In the genomic region with DNA sequence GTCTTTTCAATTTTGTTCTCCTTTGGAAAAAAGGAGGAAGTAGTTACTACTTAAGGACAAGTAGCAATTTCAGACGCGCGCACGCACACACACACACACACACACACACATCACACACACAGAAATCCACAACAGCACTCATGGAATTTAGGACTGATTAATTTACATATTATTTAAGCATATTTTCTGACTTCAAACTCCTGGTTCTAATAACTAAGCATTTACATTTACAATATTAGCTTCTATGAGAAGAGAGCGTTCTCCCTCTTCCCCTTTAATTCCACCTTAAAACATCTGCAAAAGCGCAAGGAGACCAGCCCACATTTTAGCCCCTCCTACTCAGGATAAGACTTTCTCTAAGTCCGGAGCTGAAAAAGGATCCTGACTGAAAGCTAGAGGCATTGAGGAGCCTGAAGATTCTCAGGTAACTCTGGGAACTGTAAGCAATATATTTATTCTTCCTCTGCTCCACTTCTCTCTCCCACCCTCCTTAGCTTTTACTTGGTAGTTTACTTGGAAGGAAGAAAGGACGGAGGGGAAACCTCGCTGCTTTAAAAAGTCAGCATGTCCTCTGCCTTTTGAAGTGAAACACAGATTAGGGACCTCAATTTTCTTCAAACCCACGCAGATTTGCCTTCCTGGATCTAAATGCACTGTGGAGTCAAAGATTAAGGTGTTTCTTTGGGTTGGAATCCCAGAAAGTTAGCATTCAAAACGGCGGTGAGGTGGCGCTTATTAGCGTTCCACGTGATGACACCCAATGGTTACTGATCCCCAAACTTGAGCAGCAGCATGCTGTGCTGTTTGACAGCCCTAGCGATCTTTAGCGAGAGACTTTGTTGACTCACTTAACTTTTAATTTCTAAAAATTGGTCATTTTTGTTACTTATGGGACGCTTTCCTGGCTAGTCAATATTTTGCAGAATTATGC, we compare ENCODE assay signal across 8 cellular contexts. TPM values are rescaled to one million over a fixed set of nuclear protein-coding genes. Genes with fewer than 3 reads are reported as not detected.
DNase-seq lines count a peak whose midpoint lies in the region; ATAC-seq and TF ChIP-seq lines count a peak whose summit lies in the region.

PLA2G4A (plus strand) TSS at position 338 of the 931 bp plus-strand sequence. CDS start 25,406 bp downstream, outside the sequence.

- no peak within 1 kb of the TSS for H3K27ac Mint-ChIP-seq in Caco-2 (ENCODE audit: unreplicated experiment)

- H3K27ac ChIP-seq in ectodermal cell (ENCODE audit: insufficient read depth, low read depth, low read length, poor library complexity, severe bottlenecking) (no peak within 1 kb of the TSS), lung (ENCODE audit: low read depth in 1 of 2, low read length in 1 of 2) (peak within 1 kb of the TSS in 1 of 2 donors; percentile 73), thymus (ENCODE audit: low read depth) (no peak within 1 kb of the TSS)

- peak; percentile 40 to 44 for DNase-seq in Caco-2
- DNase-seq in SK-MEL-5 (ENCODE audit: low read depth, low spot score): peak; percentile 78
- peak; percentile 57 for DNase-seq in lung (ENCODE audit: low spot score)
- DNase-seq in NCI-H1092 treated with DMSO at 0.1 percent for 48 hours (lab: John Stamatoyannopoulos, UW): no peak

- no peaks in the 10 kb centered on the region for H3K27me3 ChIP-seq in Caco-2 (replicated peaks; ENCODE audit: control insufficient read depth, insufficient read depth, low read length)
- no peaks in the 10 kb centered on the region for H3K27me3 ChIP-seq in ectodermal cell (ENCODE audit: control insufficient read depth, insufficient read depth, low read length, poor library complexity, severe bottlenecking)
- no peaks in the 10 kb centered on the region for H3K27me3 ChIP-seq in lung (ENCODE audit: control insufficient read depth, insufficient read depth)
- H3K27me3 ChIP-seq in thymus (ENCODE audit: control insufficient read depth, insufficient read depth): no peaks in the 10 kb centered on the region

- H3K4me3 Mint-ChIP-seq in Caco-2 (ENCODE audit: unreplicated experiment): peak within 1 kb of the TSS; percentile 89

- H3K27me3 Mint-ChIP-seq in Caco-2 (ENCODE audit: insufficient read depth, unreplicated experiment): peaks cover 7% of the 10 kb centered on the region

- H3K36me3 Mint-ChIP-seq in Caco-2 (ENCODE audit: insufficient read depth, unreplicated experiment): no peaks in the 10 kb centered on the region

- peaks cover 6% of the 10 kb centered on the region for H3K4me1 Mint-ChIP-seq in Caco-2 (ENCODE audit: low read depth, unreplicated experiment)

- CTCF ChIA-PET in Caco-2 (lab: Charles Lee): interaction anchor here (0.9 kb wide), 1 partner anchor 106 kb away, joined by 3 read pairs; no protein-coding TSS in a partner anchor

- H3K36me3 ChIP-seq in Caco-2 (ENCODE audit: control insufficient read depth, insufficient read depth, low read length) (no peaks in the 10 kb centered on the region), ectodermal cell (ENCODE audit: control insufficient read depth, insufficient read depth, low read length) (no peaks in the 10 kb centered on the region), lung (ENCODE audit: control insufficient read depth in 2 of 2, insufficient read depth in 2 of 2, low read length in 2 of 2) (no peaks in the 10 kb centered on the region), thymus (ENCODE audit: control insufficient read depth, insufficient read depth) (no peaks in the 10 kb centered on the region)

- H3K4me3 ChIP-seq in Caco-2 (ENCODE audit: low read depth, low read length): peak within 1 kb of the TSS; percentile 46
- peak within 1 kb of the TSS; percentile 46 for H3K4me3 ChIP-seq in ectodermal cell (ENCODE audit: insufficient read depth, low read depth, low read length)
- peak within 1 kb of the TSS; percentile 51 for H3K4me3 ChIP-seq in lung
- peak within 1 kb of the TSS; percentile 45 for H3K4me3 ChIP-seq in thymus (ENCODE audit: low read length)

- no peak for TF ChIP-seq CTCF in Caco-2 (IDR thresholded peaks at IDR 0.05; ENCODE audit: insufficient read depth in 1 of 2, low read depth in 1 of 2, low read length in 1 of 2, severe bottlenecking in 1 of 2, unreplicated experiment in 1 of 2)
- no peak for TF ChIP-seq CTCF in lung (IDR thresholded peaks at IDR 0.05; ENCODE audit: control extremely low read depth, extremely low read depth)

- TSS peak; percentile 80 for BruUV-seq in Caco-2 (replicated peaks; lab: Mats Ljungman, UMichigan)

- intact Hi-C loops in Caco-2 (cut with micrococcal nuclease; ENCODE audit: unreplicated experiment): loop anchor here (1.0 to 5.0 kb wide), 3 partner anchors 12 to 158 kb away; no protein-coding TSS in a partner anchor

- ATAC-seq in GM19452 (IDR thresholded peaks at IDR 0.05; ENCODE audit: unreplicated experiment) (peak; percentile 84), HG03439 (IDR thresholded peaks at IDR 0.05; ENCODE audit: unreplicated experiment) (peak; percentile 81), lung (ENCODE audit: insufficient read depth, low FRiP score) (peak; percentile 91)

- in situ Hi-C loops in SK-MEL-5 (cut with HindIII; ENCODE audit: low pct_unique_long_range_greater_than_20kb, low sequenced_read_pairs): no loop called here

- no peaks in the 10 kb centered on the region for H3K9me3 Mint-ChIP-seq in Caco-2 (ENCODE audit: unreplicated experiment)

- no peaks in the 10 kb centered on the region for H3K9me3 ChIP-seq in Caco-2
- H3K9me3 ChIP-seq in ectodermal cell (ENCODE audit: control insufficient read depth, low read length): no peaks in the 10 kb centered on the region
- no peaks in the 10 kb centered on the region for H3K9me3 ChIP-seq in lung (ENCODE audit: control insufficient read depth in 2 of 2, insufficient read depth in 1 of 2, low read length in 1 of 2)
- H3K9me3 ChIP-seq in thymus (ENCODE audit: control insufficient read depth): no peaks in the 10 kb centered on the region

- 26 to 30% methylated on average over 17 to 18 of the region's 18 CpGs for WGBS in ectodermal cell, 2 experiments
- 3 to 5% methylated on average over 18 of the region's 18 CpGs for WGBS in lung, 2 donors
- 2% methylated on average over 18 of the region's 18 CpGs for WGBS in thymus

- H3K4me1 ChIP-seq in Caco-2 (no peaks in the 10 kb centered on the region), ectodermal cell (ENCODE audit: control insufficient read depth, insufficient read depth, low read length) (no peaks in the 10 kb centered on the region), lung (ENCODE audit: control insufficient read depth in 2 of 2, insufficient read depth in 2 of 2, low read length in 2 of 2) (no peaks in the 10 kb centered on the region), thymus (ENCODE audit: control insufficient read depth, insufficient read depth, low read length) (no peaks in the 10 kb centered on the region)

- POLR2A ChIA-PET in Caco-2 (lab: Charles Lee): no interaction called here

RNA-seq across cellular contexts. Expression of gene PLA2G4A, which starts in this region (rescaled TPM):
- total RNA-seq in Caco-2 (2022) (2.0 and 3.4 TPM in 2 replicates), lung (1 to 10 TPM; 7.3 to 8.1 TPM)
- 35.7 TPM in 2 replicates for total RNA-seq in SK-MEL-5 (2014; rRNA removed; shearing (Covaris generic))
- polyA plus RNA-seq in SK-MEL-5 (2015; cell fraction: cytosol; rRNA removed): 14.4 and 18.9 TPM in 2 replicates
- 10.3 and 16.6 TPM in 2 replicates for polyA plus RNA-seq in SK-MEL-5 (2015; cell fraction: nucleus; rRNA removed)
- 2.2 TPM for polyA plus RNA-seq in ectodermal cell (2013, experiment 1 of 4)
- 1.6 TPM for polyA plus RNA-seq in ectodermal cell (2013, experiment 2 of 4)
- polyA plus RNA-seq in ectodermal cell (2013, experiment 3 of 4): 1.7 TPM
- 1.6 TPM for polyA plus RNA-seq in ectodermal cell (2013, experiment 4 of 4)
- polyA plus RNA-seq in lung (1 to 10 TPM; 2.5 to 5.4 TPM), thymus (3.7 TPM)
